8 cellular contexts compared by ENCODE assay signal in the genomic region with DNA sequence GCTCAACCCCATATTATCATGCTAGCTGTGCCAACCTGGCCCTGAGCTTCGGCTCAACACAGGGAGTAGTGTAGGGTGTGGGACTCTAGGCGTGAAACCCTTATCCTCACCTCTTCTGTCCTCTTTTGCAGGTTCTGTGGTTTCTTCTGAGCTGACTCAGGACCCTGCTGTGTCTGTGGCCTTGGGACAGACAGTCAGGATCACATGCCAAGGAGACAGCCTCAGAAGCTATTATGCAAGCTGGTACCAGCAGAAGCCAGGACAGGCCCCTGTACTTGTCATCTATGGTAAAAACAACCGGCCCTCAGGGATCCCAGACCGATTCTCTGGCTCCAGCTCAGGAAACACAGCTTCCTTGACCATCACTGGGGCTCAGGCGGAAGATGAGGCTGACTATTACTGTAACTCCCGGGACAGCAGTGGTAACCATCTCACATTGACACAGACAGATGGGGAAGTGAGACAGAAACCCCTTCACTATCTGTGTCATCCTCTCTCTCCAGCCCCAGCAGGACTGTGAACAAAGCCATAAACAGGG.
DNase-seq lines count a peak whose midpoint lies in the region; ATAC-seq and TF ChIP-seq lines count a peak whose summit lies in the region.

No MANE protein-coding gene starts in this region.

- H3K23ac ChIP-seq in IMR-90 (ENCODE audit: low read depth, low read length) = no peak overlapping the region

- H3K56ac ChIP-seq in IMR-90 (ENCODE audit: extremely low read depth, insufficient read depth, low read length) = no peak overlapping the region

- WGBS in IMR-90 (ENCODE audit: extremely low coverage in 2 of 2, insufficient read length in 1 of 2), 2 experiments = 33% methylated on average over 2 of the region's 6 CpGs; no CpG with 5 or more reads in 1 of the 2 experiments
- 80% methylated on average over 6 of the region's 6 CpGs; no CpG with 5 or more reads in 1 of the 2 donors for WGBS in transverse colon (ENCODE audit: low coverage in 1 of 2), 2 donors

- H3K27ac ChIP-seq in IMR-90 (ENCODE audit: insufficient read depth, low read length) = no peak overlapping the region
- H3K27ac ChIP-seq in transverse colon = peak overlapping the region; percentile 45 to 67 (median 62)

- H4K8ac ChIP-seq in IMR-90 (ENCODE audit: low read depth in 2 of 2, low read length in 2 of 2) = no peak overlapping the region

- peaks cover 9% of the 10 kb centered on the region; the same call in 1 of the 2 replicates for H3K9me1 ChIP-seq in IMR-90 (ENCODE audit: insufficient read depth, low read length)

- CTCF ChIA-PET in IMR-90 (lab: Yijun Ruan, JAX) = no interaction called here

- H3K4me1 ChIP-seq in IMR-90 (ENCODE audit: control insufficient read depth, insufficient read depth, low read length) = peaks cover 13% of the 10 kb centered on the region
- H3K4me1 ChIP-seq in transverse colon = peaks cover 0 to 12% (median 0%) of the 10 kb centered on the region in 4 donors

- TF ChIP-seq CTCF in IMR-90 (conservative IDR thresholded peaks at IDR 0.05; ENCODE audit: low read depth, low read length) = no peak
- TF ChIP-seq CTCF in fibroblast of mammary gland (conservative IDR thresholded peaks at IDR 0.05; ENCODE audit: control insufficient read depth, insufficient read depth, low read depth, low read length) = no peak
- TF ChIP-seq CTCF in transverse colon (IDR thresholded peaks at IDR 0.05) = no peak

- no peak overlapping the region for H3K18ac ChIP-seq in IMR-90 (ENCODE audit: low read depth, low read length)

- TF ChIP-seq POLR2A in IMR-90 (IDR thresholded peaks at IDR 0.05; ENCODE audit: low read depth, low read length) (no peak), transverse colon (IDR thresholded peaks at IDR 0.05) (no peak)

- H2BK20ac ChIP-seq in IMR-90 (ENCODE audit: low read depth, low read length) = no peak overlapping the region

- no peak overlapping the region for H3K9ac ChIP-seq in IMR-90 (ENCODE audit: low read depth, low read length)

- H2AK5ac ChIP-seq in IMR-90 (ENCODE audit: low read depth, low read length) = no peak overlapping the region; the same call in 1 of the 2 replicates

- peaks cover 3% of the 10 kb centered on the region; the same call in 1 of the 2 replicates for H3K27me3 ChIP-seq in IMR-90 (ENCODE audit: control insufficient read depth, insufficient read depth, low read length)
- H3K27me3 ChIP-seq in transverse colon = no peaks in the 10 kb centered on the region

- H3K14ac ChIP-seq in IMR-90 (replicated peaks; ENCODE audit: low read depth, low read length) = no peak overlapping the region

- BruUV-seq in IMR-90 (replicated peaks; lab: Mats Ljungman, UMichigan) = no TSS peak

- intact Hi-C loops in IMR-90 (cut with micrococcal nuclease) = no loop called here
- intact Hi-C loops in transverse colon (cut with DNase I; ENCODE audit: low total_unique reads) = no loop called here

- H4K20me1 ChIP-seq in IMR-90 (ENCODE audit: insufficient read depth, low read length) = no peaks in the 10 kb centered on the region

- H4K5ac ChIP-seq in IMR-90 (ENCODE audit: low read depth, low read length) = no peak overlapping the region

- H3K4me3 ChIP-seq in IMR-90 (ENCODE audit: insufficient read depth, low read depth, low read length) (no peak overlapping the region), fibroblast of mammary gland (ENCODE audit: control insufficient read depth, low read depth, low read length) (no peak overlapping the region), transverse colon (no peak overlapping the region)

- POLR2A ChIA-PET in IMR-90 (lab: Charles Lee; ENCODE audit: unreplicated experiment) = no interaction called here

- H3K79me1 ChIP-seq in IMR-90 (ENCODE audit: low read depth in 1 of 2, low read length in 2 of 2) = no peaks in the 10 kb centered on the region

- H3K4me2 ChIP-seq in IMR-90 (ENCODE audit: low read depth, low read length) = no peak overlapping the region

- no peak overlapping the region for H2AK9ac ChIP-seq in IMR-90 (replicated peaks; ENCODE audit: low read depth, low read length, poor library complexity)

- in situ Hi-C loops in IMR-90 (cut with MboI; ENCODE audit: low sequenced_read_pairs) (no loop called here), transverse colon (cut with MboI; ENCODE audit: low pct_ligation_motif_present in 1 of 4, low pct_unique_long_range_greater_than_20kb in 1 of 4, low sequenced_read_pairs in 3 of 4) (no loop called here)

- H2BK5ac ChIP-seq in IMR-90 (ENCODE audit: low read depth, low read length, poor library complexity, severe bottlenecking) = no peak overlapping the region

- H3K4ac ChIP-seq in IMR-90 (ENCODE audit: low read depth, low read length) = no peak overlapping the region

- no peak overlapping the region for H4K91ac ChIP-seq in IMR-90 (ENCODE audit: insufficient read depth, low read depth, low read length)

- H2BK15ac ChIP-seq in IMR-90 (ENCODE audit: low read depth, low read length) = no peak overlapping the region

- TF ChIP-seq RAD21 in IMR-90 (IDR thresholded peaks at IDR 0.05; ENCODE audit: low read length) = no peak

- ATAC-seq in GM19452 (IDR thresholded peaks at IDR 0.05; ENCODE audit: unreplicated experiment) (peak; percentile 78), IMR-90 (ENCODE audit: low read depth) (no peak), HG03439 (IDR thresholded peaks at IDR 0.05; ENCODE audit: unreplicated experiment) (no peak)

- H2BK120ac ChIP-seq in IMR-90 (ENCODE audit: low read depth, low read length) = no peak overlapping the region

- H2AFZ ChIP-seq in IMR-90 (replicated peaks; ENCODE audit: low read length, poor library complexity) = no peak overlapping the region

- no peaks in the 10 kb centered on the region for H3K9me3 ChIP-seq in IMR-90 (ENCODE audit: control insufficient read depth, insufficient read depth, low read length)
- no peaks in the 10 kb centered on the region for H3K9me3 ChIP-seq in transverse colon

- dilution Hi-C loops in IMR-90 (cut with HindIII; ENCODE audit: low sequenced_read_pairs, unreplicated experiment) = no loop called here

- H3K36me3 ChIP-seq in IMR-90 (ENCODE audit: control insufficient read depth, insufficient read depth, low read length) = no peaks in the 10 kb centered on the region
- no peaks in the 10 kb centered on the region for H3K36me3 ChIP-seq in transverse colon

- DNase-seq in CD1c-positive myeloid dendritic cell (ENCODE audit: extremely low spot score) = peak; percentile 88
- DNase-seq in IMR-90 = no peak
- peak; percentile 82 for DNase-seq in fibroblast of mammary gland (ENCODE audit: low read depth)
- peak; percentile 46 for DNase-seq in transverse colon
- DNase-seq in HuH-7.5 (ENCODE audit: low spot score) = no peak
- no peak for DNase-seq in stimulated activated CD4-positive, alpha-beta T cell treated with anti-CD3 and anti-CD28 coated beads, Interleukin-2, amount 100 ng/mL, for 48 hours

- TF ChIP-seq EP300 in transverse colon (IDR thresholded peaks at IDR 0.05; ENCODE audit: low read depth) = no peak

TF ChIP-seq in IMR-90, 13 proteins besides CTCF, POLR2A, EP300 and RAD21:
- TF ChIP-seq MAFK (IDR thresholded peaks at IDR 0.05; ENCODE audit: low read depth, low read length) (no peak), CEBPB (IDR thresholded peaks at IDR 0.05; ENCODE audit: low read depth, low read length) (peak; percentile 21; the same call in 1 of the 2 replicates)
- TF ChIP-seq, protein P1, sequence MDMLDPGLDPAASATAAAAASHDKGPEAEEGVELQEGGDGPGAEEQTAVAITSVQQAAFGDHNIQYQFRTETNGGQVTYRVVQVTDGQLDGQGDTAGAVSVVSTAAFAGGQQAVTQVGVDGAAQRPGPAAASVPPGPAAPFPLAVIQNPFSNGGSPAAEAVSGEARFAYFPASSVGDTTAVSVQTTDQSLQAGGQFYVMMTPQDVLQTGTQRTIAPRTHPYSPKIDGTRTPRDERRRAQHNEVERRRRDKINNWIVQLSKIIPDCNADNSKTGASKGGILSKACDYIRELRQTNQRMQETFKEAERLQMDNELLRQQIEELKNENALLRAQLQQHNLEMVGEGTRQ (IDR thresholded peaks at IDR 0.05; ENCODE audit: low read depth, low read length) = 0 out of 2 replicates have a peak, but pooled peaks have one; percentile 3

Comparison
In these comparisons a context has a peak if more than half of its experiments do, and no peak if none do; other contexts are left out.
1. DNase-seq: peak in CD1c-positive myeloid dendritic cell (single experiment), fibroblast of mammary gland (single experiment) and transverse colon (single experiment); none in IMR-90 (single experiment), HuH-7.5 (single experiment) and stimulated activated CD4-positive, alpha-beta T cell treated with anti-CD3 and anti-CD28 coated beads, Interleukin-2, amount 100 ng/mL, for 48 hours (0 of 2).